In the genomic region with DNA sequence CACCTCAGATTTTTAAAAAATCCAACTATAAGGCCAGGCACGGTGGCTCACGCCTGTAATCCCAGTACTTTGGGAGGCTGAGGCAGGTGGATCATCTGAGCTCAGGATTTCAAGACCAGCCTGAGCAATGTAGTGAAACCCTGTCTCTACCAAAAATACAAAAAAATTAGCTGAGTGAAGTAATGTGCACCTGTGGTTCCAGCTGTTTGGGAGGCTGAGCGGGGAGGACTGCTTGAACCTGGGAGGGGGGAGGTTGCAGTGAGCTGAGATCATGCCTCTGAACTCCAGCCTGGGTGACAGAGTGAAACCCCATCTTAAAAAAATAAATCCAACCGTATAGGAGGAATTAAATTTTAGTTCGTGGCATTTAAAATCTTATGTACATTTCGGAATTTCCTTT, we compare ENCODE assay signal across 1 cellular context.
TF ChIP-seq lines count a peak whose summit lies in the region.

No MANE protein-coding gene starts in this region.

TF ChIP-seq in HepG2, 621 proteins besides CTCF, POLR2A, EP300 and RAD21 (continued from another document):
- TF ChIP-seq, protein P1, sequence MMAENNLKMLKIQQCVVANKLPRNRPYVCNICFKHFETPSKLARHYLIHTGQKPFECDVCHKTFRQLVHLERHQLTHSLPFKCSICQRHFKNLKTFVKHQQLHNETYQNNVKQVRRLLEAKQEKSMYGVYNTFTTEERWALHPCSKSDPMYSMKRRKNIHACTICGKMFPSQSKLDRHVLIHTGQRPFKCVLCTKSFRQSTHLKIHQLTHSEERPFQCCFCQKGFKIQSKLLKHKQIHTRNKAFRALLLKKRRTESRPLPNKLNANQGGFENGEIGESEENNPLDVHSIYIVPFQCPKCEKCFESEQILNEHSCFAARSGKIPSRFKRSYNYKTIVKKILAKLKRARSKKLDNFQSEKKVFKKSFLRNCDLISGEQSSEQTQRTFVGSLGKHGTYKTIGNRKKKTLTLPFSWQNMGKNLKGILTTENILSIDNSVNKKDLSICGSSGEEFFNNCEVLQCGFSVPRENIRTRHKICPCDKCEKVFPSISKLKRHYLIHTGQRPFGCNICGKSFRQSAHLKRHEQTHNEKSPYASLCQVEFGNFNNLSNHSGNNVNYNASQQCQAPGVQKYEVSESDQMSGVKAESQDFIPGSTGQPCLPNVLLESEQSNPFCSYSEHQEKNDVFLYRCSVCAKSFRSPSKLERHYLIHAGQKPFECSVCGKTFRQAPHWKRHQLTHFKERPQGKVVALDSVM (CRISPR knock-in tag; IDR thresholded peaks at IDR 0.05) = peak; percentile 69
- TF ChIP-seq, protein P2, sequence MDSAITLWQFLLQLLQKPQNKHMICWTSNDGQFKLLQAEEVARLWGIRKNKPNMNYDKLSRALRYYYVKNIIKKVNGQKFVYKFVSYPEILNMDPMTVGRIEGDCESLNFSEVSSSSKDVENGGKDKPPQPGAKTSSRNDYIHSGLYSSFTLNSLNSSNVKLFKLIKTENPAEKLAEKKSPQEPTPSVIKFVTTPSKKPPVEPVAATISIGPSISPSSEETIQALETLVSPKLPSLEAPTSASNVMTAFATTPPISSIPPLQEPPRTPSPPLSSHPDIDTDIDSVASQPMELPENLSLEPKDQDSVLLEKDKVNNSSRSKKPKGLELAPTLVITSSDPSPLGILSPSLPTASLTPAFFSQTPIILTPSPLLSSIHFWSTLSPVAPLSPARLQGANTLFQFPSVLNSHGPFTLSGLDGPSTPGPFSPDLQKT (CRISPR knock-in tag; IDR thresholded peaks at IDR 0.05; ENCODE audit: borderline replicate concordance) = no peak
